Comparison of ENCODE assay signal across 23 cellular contexts in genomic region chr4:5215321-5215720, GRCh38.
"Had no signal": no experiment of that assay in that cellular context is flagged by ENCODE, and none has a peak within 500 bp of the region (broad histone marks: within the 10 kb centered on the region; RNA-seq: fewer than 3 reads in every experiment).

No MANE protein-coding gene starts in this region.

- H3K27me3 ChIP-seq: brain microvascular endothelial cell, right lobe of liver, testis, transverse colon had no signal

- H3K36me3 ChIP-seq: brain microvascular endothelial cell, heart right ventricle, right lobe of liver, transverse colon had no signal

- H3K36me3 Mint-ChIP-seq: memory B cell; naive thymus-derived CD4-positive, alpha-beta T cell had no signal

- DNase-seq: activated CD4-positive, alpha-beta memory T cell treated with anti-CD3 and anti-CD28 coated beads, Interleukin-2, amount 10 ng/mL, durations not matched to agents 7 days and 5 days; activated CD4-positive, alpha-beta T cell treated with anti-CD3 and anti-CD28 coated beads, Interleukin-2, amount 10 ng/mL, durations not matched to agents 7 days and 5 days; activated CD4-positive, CD25-positive, alpha-beta regulatory T cell treated with anti-CD3 and anti-CD28 coated beads, Interleukin-2, amount 50 U/mL, for 72 hours; activated CD8-positive, alpha-beta memory T cell treated with anti-CD3 and anti-CD28 coated beads, Interleukin-2, amount 50 U/mL, for 48 hours; activated gamma-delta T cell treated with Interleukin-2 at 50 U/mL for 16 hours; activated naive CD4-positive, alpha-beta T cell treated with anti-CD3 and anti-CD28 coated beads, Interleukin-2, amount 50 U/mL, for 16 hours; activated T-cell treated with anti-CD3 and anti-CD28 coated beads, Interleukin-2, amount 50 U/mL, for 24 hours; amniotic stem cell; brain microvascular endothelial cell; cortex of kidney; effector memory CD8-positive, alpha-beta T cell; foreskin fibroblast; heart right ventricle; midbrain; naive thymus-derived CD4-positive, alpha-beta T cell; right lobe of liver; stimulated activated CD4-positive, alpha-beta T cell treated with anti-CD3 and anti-CD28 coated beads, Interleukin-2, amount 100 ng/mL, for 48 hours; stimulated activated naive CD8-positive, alpha-beta T cell treated with anti-CD3 and anti-CD28 coated beads, Interleukin-15, Interleukin-2, amounts not matched to agents 100 U/mL and 50 U/mL, for 24 hours; T-helper 17 cell; testis; transverse colon had no signal

- H3K9me3 ChIP-seq: heart right ventricle, right lobe of liver, testis, transverse colon had no signal

- H3K27me3 Mint-ChIP-seq: activated CD4-positive, alpha-beta memory T cell treated with anti-CD3 and anti-CD28 coated beads, Interleukin-2, amount 10 ng/mL, durations not matched to agents 7 days and 5 days; activated CD4-positive, alpha-beta T cell treated with anti-CD3 and anti-CD28 coated beads, Interleukin-2, amount 10 ng/mL, durations not matched to agents 7 days and 5 days; activated T-cell treated with anti-CD3 and anti-CD28 coated beads, Interleukin-2, amount 50 U/mL, for 24 hours had no signal

- H3K4me1 Mint-ChIP-seq: activated CD4-positive, alpha-beta memory T cell treated with anti-CD3 and anti-CD28 coated beads, Interleukin-2, amount 10 ng/mL, durations not matched to agents 7 days and 5 days; activated CD4-positive, alpha-beta T cell treated with anti-CD3 and anti-CD28 coated beads, Interleukin-2, amount 10 ng/mL, durations not matched to agents 7 days and 5 days; memory B cell; naive thymus-derived CD4-positive, alpha-beta T cell; T-helper 17 cell had no signal

- H3K4me3 Mint-ChIP-seq: activated CD4-positive, alpha-beta memory T cell treated with anti-CD3 and anti-CD28 coated beads, Interleukin-2, amount 10 ng/mL, durations not matched to agents 7 days and 5 days; activated CD4-positive, alpha-beta T cell treated with anti-CD3 and anti-CD28 coated beads, Interleukin-2, amount 10 ng/mL, durations not matched to agents 7 days and 5 days; activated T-cell treated with anti-CD3 and anti-CD28 coated beads, Interleukin-2, amount 50 U/mL, for 24 hours; effector memory CD8-positive, alpha-beta T cell; memory B cell; naive thymus-derived CD4-positive, alpha-beta T cell; T-helper 17 cell had no signal

- H3K27ac ChIP-seq: brain microvascular endothelial cell, heart right ventricle, right lobe of liver, testis, transverse colon had no signal

- H3K4me3 ChIP-seq: heart right ventricle, right lobe of liver, testis, transverse colon had no signal

- ATAC-seq: effector memory CD8-positive, alpha-beta T cell; esophagus mucosa; heart right ventricle; naive thymus-derived CD4-positive, alpha-beta T cell; right lobe of liver; stimulated activated naive CD8-positive, alpha-beta T cell treated with anti-CD3 and anti-CD28 coated beads, Interleukin-15, Interleukin-2, amounts not matched to agents 100 U/mL and 50 U/mL, for 24 hours; T-helper 17 cell had no signal

- H3K9me3 Mint-ChIP-seq: activated CD4-positive, alpha-beta memory T cell treated with anti-CD3 and anti-CD28 coated beads, Interleukin-2, amount 10 ng/mL, durations not matched to agents 7 days and 5 days; activated CD4-positive, alpha-beta T cell treated with anti-CD3 and anti-CD28 coated beads, Interleukin-2, amount 10 ng/mL, durations not matched to agents 7 days and 5 days had no signal

- H3K27ac Mint-ChIP-seq: activated CD4-positive, alpha-beta memory T cell treated with anti-CD3 and anti-CD28 coated beads, Interleukin-2, amount 10 ng/mL, durations not matched to agents 7 days and 5 days; activated CD4-positive, alpha-beta T cell treated with anti-CD3 and anti-CD28 coated beads, Interleukin-2, amount 10 ng/mL, durations not matched to agents 7 days and 5 days; activated T-cell treated with anti-CD3 and anti-CD28 coated beads, Interleukin-2, amount 50 U/mL, for 24 hours; effector memory CD8-positive, alpha-beta T cell; memory B cell; naive thymus-derived CD4-positive, alpha-beta T cell; T-helper 17 cell had no signal

- H3K4me1 ChIP-seq: heart right ventricle, right lobe of liver, testis, transverse colon had no signal
